In the genomic region with DNA sequence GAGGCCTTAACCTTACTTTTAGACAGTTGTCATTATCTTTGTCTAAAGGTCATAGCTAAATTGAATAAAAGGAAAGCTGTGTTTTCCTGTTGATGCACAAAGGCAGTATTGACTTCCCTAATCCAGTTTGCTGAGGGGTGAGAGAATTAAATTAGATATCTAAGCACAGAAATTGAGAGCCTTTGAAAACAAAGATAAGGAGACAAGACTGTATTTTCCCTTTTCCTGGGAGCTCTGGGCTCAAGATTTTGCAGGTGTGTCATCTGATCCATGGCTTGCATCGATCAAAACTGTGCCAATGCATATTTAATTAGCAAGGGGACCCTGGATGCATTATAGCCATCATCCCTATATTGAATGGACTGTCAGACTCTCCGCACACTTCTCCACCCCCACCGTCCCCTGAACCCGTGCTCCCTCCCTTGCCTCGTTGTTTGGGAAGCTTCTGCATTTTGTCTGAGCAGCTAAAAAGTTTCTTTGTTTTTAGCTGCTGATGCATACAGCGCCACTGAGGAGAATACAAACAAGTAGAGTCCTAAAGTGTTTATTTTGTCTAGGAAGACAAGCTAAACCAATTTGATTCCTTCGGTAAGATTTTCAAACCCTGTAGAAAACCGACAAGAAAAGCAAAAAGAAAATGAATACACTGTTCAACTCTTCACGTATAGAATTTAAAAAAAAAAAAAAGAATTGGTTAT, we compare ENCODE assay signal across 22 cellular contexts.
A peak's percentile ranks its signal among the peaks of the same experiment; 100 is the strongest.
DNase-seq lines count a peak whose midpoint lies in the region; ATAC-seq and TF ChIP-seq lines count a peak whose summit lies in the region.
"Had no signal": no experiment of that assay in that cellular context is flagged by ENCODE, and none has a peak within 500 bp of the region (broad histone marks: within the 10 kb centered on the region; RNA-seq: fewer than 3 reads in every experiment).

No MANE protein-coding gene starts in this region.

- peaks cover 14% of the 10 kb centered on the region for H3K27me3 Mint-ChIP-seq in activated T-cell treated with anti-CD3 and anti-CD28 coated beads, Interleukin-2, amount 50 U/mL, for 72 hours (ENCODE audit: low read depth)
- H3K27me3 Mint-ChIP-seq: effector memory CD8-positive, alpha-beta T cell; stimulated activated memory B cell treated with anti-CD40 and anti-IgM and Interleukin-4, amounts not matched to agents 10 μg/mL and 1 μg/mL and 100 μg/mL, for 72 hours had no signal

- H3K27ac Mint-ChIP-seq in activated T-cell treated with anti-CD3 and anti-CD28 coated beads, Interleukin-2, amount 50 U/mL, for 72 hours = peak overlapping the region; percentile 9
- H3K27ac Mint-ChIP-seq: CD4-positive, CD25-positive, alpha-beta regulatory T cell; effector memory CD8-positive, alpha-beta T cell; nephron progenitor cell; stimulated activated memory B cell treated with anti-CD40 and anti-IgM and Interleukin-4, amounts not matched to agents 10 μg/mL and 1 μg/mL and 100 μg/mL, for 72 hours had no signal

- no peak overlapping the region for H3K4me3 ChIP-seq in thyroid gland (replicated peaks in 1 of 3)
- no peak overlapping the region for H3K4me3 ChIP-seq in effector memory CD4-positive, alpha-beta T cell (ENCODE audit: insufficient read depth, low read depth, low read length, poor library complexity, severe bottlenecking)
- H3K4me3 ChIP-seq: hepatocyte, upper lobe of right lung had no signal

- intact Hi-C loops in thyroid gland (cut with DNase I) = no loop called here

- no peaks in the 10 kb centered on the region for H3K9me3 Mint-ChIP-seq in activated T-cell treated with anti-CD3 and anti-CD28 coated beads, Interleukin-2, amount 50 U/mL, for 72 hours
- H3K9me3 Mint-ChIP-seq: effector memory CD8-positive, alpha-beta T cell; nephron progenitor cell; stimulated activated memory B cell treated with anti-CD40 and anti-IgM and Interleukin-4, amounts not matched to agents 10 μg/mL and 1 μg/mL and 100 μg/mL, for 72 hours had no signal

- peak overlapping the region; percentile 18 to 55 (median 34) for H3K27ac ChIP-seq in thyroid gland
- no peak overlapping the region for H3K27ac ChIP-seq in effector memory CD4-positive, alpha-beta T cell (ENCODE audit: insufficient read depth, low read length, poor library complexity, severe bottlenecking)
- H3K27ac ChIP-seq: hepatocyte, upper lobe of right lung had no signal

- TF ChIP-seq POLR2A in thyroid gland (IDR thresholded peaks at IDR 0.05) = no peak

- peaks cover 50% of the 10 kb centered on the region for H3K4me1 Mint-ChIP-seq in activated T-cell treated with anti-CD3 and anti-CD28 coated beads, Interleukin-2, amount 50 U/mL, for 72 hours (ENCODE audit: low read depth)

- ATAC-seq in activated T-cell treated with anti-CD3 and anti-CD28 coated beads, Interleukin-2, amount 50 U/mL, for 72 hours (replicated peaks in 1 of 2) = no peak
- ATAC-seq in HG02840 (IDR thresholded peaks at IDR 0.05; ENCODE audit: low FRiP score, unreplicated experiment) = no peak
- ATAC-seq: effector memory CD8-positive, alpha-beta T cell; stimulated activated memory B cell treated with anti-CD40 and anti-IgM and Interleukin-4, amounts not matched to agents 10 μg/mL and 1 μg/mL and 100 μg/mL, for 72 hours; upper lobe of right lung had no signal

- no peaks in the 10 kb centered on the region for H3K36me3 ChIP-seq in thyroid gland
- H3K36me3 ChIP-seq in effector memory CD4-positive, alpha-beta T cell (ENCODE audit: control insufficient read depth, insufficient read depth, low read length) = no peaks in the 10 kb centered on the region
- H3K36me3 ChIP-seq: upper lobe of right lung had no signal

- no peak overlapping the region for H3K4me3 Mint-ChIP-seq in activated T-cell treated with anti-CD3 and anti-CD28 coated beads, Interleukin-2, amount 50 U/mL, for 72 hours
- H3K4me3 Mint-ChIP-seq: CD4-positive, CD25-positive, alpha-beta regulatory T cell; effector memory CD8-positive, alpha-beta T cell; nephron progenitor cell; stimulated activated memory B cell treated with anti-CD40 and anti-IgM and Interleukin-4, amounts not matched to agents 10 μg/mL and 1 μg/mL and 100 μg/mL, for 72 hours had no signal

- no peaks in the 10 kb centered on the region for H3K36me3 Mint-ChIP-seq in activated T-cell treated with anti-CD3 and anti-CD28 coated beads, Interleukin-2, amount 50 U/mL, for 72 hours (ENCODE audit: insufficient read depth in 2 of 2)
- H3K36me3 Mint-ChIP-seq: CD4-positive, CD25-positive, alpha-beta regulatory T cell; stimulated activated memory B cell treated with anti-CD40 and anti-IgM and Interleukin-4, amounts not matched to agents 10 μg/mL and 1 μg/mL and 100 μg/mL, for 72 hours had no signal

- peaks cover 23 to 46% of the 10 kb centered on the region in 2 donors for H3K4me1 ChIP-seq in thyroid gland
- H3K4me1 ChIP-seq in effector memory CD4-positive, alpha-beta T cell (ENCODE audit: control insufficient read depth, insufficient read depth, low read length, poor library complexity, severe bottlenecking) = no peaks in the 10 kb centered on the region
- H3K4me1 ChIP-seq: upper lobe of right lung had no signal

- no peak for DNase-seq in activated T-cell treated with anti-CD3 and anti-CD28 coated beads, Interleukin-2, amount 50 U/mL, for 72 hours
- no peak for DNase-seq in activated T-cell treated with anti-CD3 and anti-CD28 coated beads, Interleukin-2, amount 50 U/mL, for 1 hour
- DNase-seq in cerebellar cortex (ENCODE audit: low spot score) (peak; percentile 44), midbrain (lab: John Stamatoyannopoulos, UW) (peak; percentile 83), thyroid gland (peak; percentile 48 to 57), NCI-H226 (no peak)
- DNase-seq in effector memory CD4-positive, alpha-beta T cell = no peak
- DNase-seq: activated CD4-positive, alpha-beta T cell treated with anti-CD3 and anti-CD28 coated beads for 4 hours; activated gamma-delta T cell treated with Interleukin-2 at 50 U/mL for 16 hours; CD4-positive, CD25-positive, alpha-beta regulatory T cell; cerebellar nuclear complex; DMS53; effector memory CD8-positive, alpha-beta T cell; mesendoderm; NCI-H1436 treated with DMSO at 0.1 percent for 48 hours; nephron progenitor cell; OCI-M1; T-helper 9 cell; upper lobe of right lung had no signal

- no peak for TF ChIP-seq CTCF in thyroid gland (IDR thresholded peaks at IDR 0.05)

- 24 to 38% methylated on average over 9 of the region's 9 CpGs for WGBS in thyroid gland, 2 donors

- no peaks in the 10 kb centered on the region for H3K9me3 ChIP-seq in thyroid gland
- no peaks in the 10 kb centered on the region for H3K9me3 ChIP-seq in effector memory CD4-positive, alpha-beta T cell (ENCODE audit: control insufficient read depth, low read length)
- H3K9me3 ChIP-seq: upper lobe of right lung had no signal

- no peaks in the 10 kb centered on the region for H3K27me3 ChIP-seq in thyroid gland
- no peaks in the 10 kb centered on the region for H3K27me3 ChIP-seq in effector memory CD4-positive, alpha-beta T cell (replicated peaks; ENCODE audit: control insufficient read depth, insufficient read depth, low read length, poor library complexity, severe bottlenecking)
- H3K27me3 ChIP-seq: hepatocyte, upper lobe of right lung had no signal

Comparison
In these comparisons a context has a peak if more than half of its experiments do, and no peak if none do; other contexts are left out.
1. DNase-seq: peak in cerebellar cortex (single experiment), midbrain (single experiment) and thyroid gland (2 of 2); none in activated T-cell treated with anti-CD3 and anti-CD28 coated beads, Interleukin-2, amount 50 U/mL, for 72 hours (0 of 2), activated T-cell treated with anti-CD3 and anti-CD28 coated beads, Interleukin-2, amount 50 U/mL, for 1 hour (single experiment), NCI-H226 (single experiment) and effector memory CD4-positive, alpha-beta T cell (0 of 3).